ENCODE assay signal across 8 cellular contexts in genomic region chr7:104160375-104160774, GRCh38. TPM values are rescaled to one million over a fixed set of nuclear protein-coding genes. Genes with fewer than 3 reads are reported as not detected.
DNase-seq lines count a peak whose midpoint lies in the region; ATAC-seq and TF ChIP-seq lines count a peak whose summit lies in the region.

No MANE protein-coding gene starts in this region.

- no peaks in the 10 kb centered on the region for H3K9me2 ChIP-seq in GM23248 (ENCODE audit: insufficient read depth)

- no peaks in the 10 kb centered on the region for H3K9me3 ChIP-seq in GM23248 (ENCODE audit: low read depth)

- H3K36me3 ChIP-seq in GM23248 (ENCODE audit: low read depth), result peaks cover 23% of the 10 kb centered on the region

- H3K9ac ChIP-seq in GM23248, result no peak overlapping the region

- DNase-seq in AG08395 (ENCODE audit: low spot score) (peak; percentile 26), GM23248 (peak; percentile 50), RWPE1 (ENCODE audit: low spot score) (no peak), glomerular visceral epithelial cell (ENCODE audit: extremely low spot score) (peak; percentile 8), NCI-H2081 treated with DMSO at 0.1 percent for 48 hours (lab: John Stamatoyannopoulos, UW) (no peak)
- DNase-seq in activated T-cell treated with anti-CD3 and anti-CD28 coated beads, Interleukin-2, amount 50 U/mL, for 1 hour, result no peak

- H3F3A ChIP-seq in GM23248 (ENCODE audit: insufficient read depth), result peaks cover 4% of the 10 kb centered on the region

- no peak overlapping the region for H3K4me2 ChIP-seq in GM23248 (ENCODE audit: unreplicated experiment)

- in situ Hi-C loops in GM23248 (cut with MboI), result loop anchor here (10.0 kb wide), 1 partner anchor 586 kb away; no protein-coding TSS in a partner anchor

- H2AFZ ChIP-seq in GM23248, result no peak overlapping the region

- POLR2A ChIA-PET in RWPE1 (lab: Yijun Ruan, JAX; ENCODE audit: low non-redundant PET), result no interaction called here

- CTCF ChIA-PET in RWPE1 (lab: Yijun Ruan, JAX), result no interaction called here

- H3K4me1 ChIP-seq in GM23248 (ENCODE audit: insufficient read depth), result no peaks in the 10 kb centered on the region

- no peak overlapping the region for H3K4me3 ChIP-seq in GM23248

- no peaks in the 10 kb centered on the region for H3K27me3 ChIP-seq in GM23248 (replicated peaks; ENCODE audit: insufficient read depth)

- TF ChIP-seq CTCF in RWPE1 (conservative IDR thresholded peaks at IDR 0.05; ENCODE audit: low read depth), result peak; percentile 50

- no peak overlapping the region for H3K27ac ChIP-seq in GM23248
- H3K27ac ChIP-seq in RWPE1, result no peak overlapping the region

- H3K79me2 ChIP-seq in GM23248 (ENCODE audit: insufficient read depth), result no peaks in the 10 kb centered on the region

- ATAC-seq in GM19035 (IDR thresholded peaks at IDR 0.05; ENCODE audit: unreplicated experiment) (no peak), GM18870 (IDR thresholded peaks at IDR 0.05; ENCODE audit: unreplicated experiment) (no peak)

- H4K20me1 ChIP-seq in GM23248 (ENCODE audit: insufficient read depth), result peaks cover 3% of the 10 kb centered on the region; the same call in 1 of the 2 replicates

RNA-seq across cellular contexts. Expression of gene ORC5, which starts 47.4 kb away (rescaled TPM):
- 21.4 and 23.3 TPM in 2 replicates for total RNA-seq in GM23248 (2014; rRNA removed; shearing (Covaris generic))
- 24.0 and 24.9 TPM in 2 replicates for polyA plus RNA-seq in GM23248 (2016; fragmentation: Nextera tagmentation; extraction: Ambion mirVana)

Comparison
In these comparisons a context has a peak if more than half of its experiments do, and no peak if none do; other contexts are left out.
1. DNase-seq: peak in AG08395 (single experiment), GM23248 (single experiment) and glomerular visceral epithelial cell (single experiment); none in RWPE1 (single experiment), activated T-cell treated with anti-CD3 and anti-CD28 coated beads, Interleukin-2, amount 50 U/mL, for 1 hour (single experiment) and NCI-H2081 treated with DMSO at 0.1 percent for 48 hours (single experiment).